ENCODE assay signal across 11 cellular contexts in genomic region chr6:166642646-166643045, GRCh38. TPM values are rescaled to one million over a fixed set of nuclear protein-coding genes. Genes with fewer than 3 reads are reported as not detected.
"Had no signal": no experiment of that assay in that cellular context is flagged by ENCODE, and none has a peak within 500 bp of the region (broad histone marks: within the 10 kb centered on the region; RNA-seq: fewer than 3 reads in every experiment).

No MANE protein-coding gene starts in this region.

- FAIRE-seq: H1, H54 had no signal

- H3K4me3 ChIP-seq: GM23248, GM23338, HAP-1 had no signal

- H3K4me2 ChIP-seq: GM23338 had no signal

- H3K9me3 ChIP-seq: HAP-1 had no signal

- H2AFZ ChIP-seq: GM23248, GM23338 had no signal

- H3K9ac ChIP-seq: GM23248 had no signal

- H3K27ac ChIP-seq: GM23248 had no signal

- ATAC-seq: GM23338, HCT116 had no signal

- DNase-seq: GM23248, GOT3, H7, H9, HCEC 1CT, HFFc6 had no signal

- H3K36me3 ChIP-seq: HAP-1 had no signal

- H3K4me1 ChIP-seq: HAP-1 had no signal

RNA-seq across cellular contexts. Expression of gene RAMACL, which starts 56.2 kb away (rescaled TPM):
- total RNA-seq: H7 had no signal
